ENCODE assay signal across 1 cellular context in the genomic region with DNA sequence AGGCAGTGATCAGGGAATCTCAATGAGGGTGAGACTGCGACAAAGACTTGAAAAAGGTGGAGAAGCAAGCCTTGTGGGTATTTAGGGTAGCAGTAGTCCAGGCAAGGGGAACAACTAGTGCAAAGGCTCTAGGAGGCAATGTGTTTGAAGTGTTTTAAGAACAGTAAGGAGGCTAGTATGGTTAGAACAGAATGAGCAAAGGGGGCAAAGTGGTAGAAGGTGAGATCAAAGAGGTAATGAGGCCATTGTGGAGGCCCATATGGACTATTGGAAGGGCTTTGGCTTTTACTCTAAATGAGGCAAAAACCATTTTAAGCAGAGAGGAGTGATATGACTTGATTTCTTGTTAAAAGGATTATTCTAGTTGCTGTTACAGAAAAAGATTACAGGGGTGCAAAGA.
TF ChIP-seq lines count a peak whose summit lies in the region.

No MANE protein-coding gene starts in this region.

TF ChIP-seq in HepG2, 621 proteins besides CTCF, POLR2A, EP300 and RAD21:
- TF ChIP-seq, protein P1, sequence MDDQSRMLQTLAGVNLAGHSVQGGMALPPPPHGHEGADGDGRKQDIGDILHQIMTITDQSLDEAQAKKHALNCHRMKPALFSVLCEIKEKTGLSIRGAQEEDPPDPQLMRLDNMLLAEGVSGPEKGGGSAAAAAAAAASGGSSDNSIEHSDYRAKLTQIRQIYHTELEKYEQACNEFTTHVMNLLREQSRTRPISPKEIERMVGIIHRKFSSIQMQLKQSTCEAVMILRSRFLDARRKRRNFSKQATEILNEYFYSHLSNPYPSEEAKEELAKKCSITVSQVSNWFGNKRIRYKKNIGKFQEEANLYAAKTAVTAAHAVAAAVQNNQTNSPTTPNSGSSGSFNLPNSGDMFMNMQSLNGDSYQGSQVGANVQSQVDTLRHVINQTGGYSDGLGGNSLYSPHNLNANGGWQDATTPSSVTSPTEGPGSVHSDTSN (CRISPR knock-in tag; IDR thresholded peaks at IDR 0.05; ENCODE audit: borderline replicate concordance): no peak
- TF ChIP-seq ZNF598 (CRISPR knock-in tag; IDR thresholded peaks at IDR 0.05; ENCODE audit: borderline replicate concordance) (no peak), RBM22 (optimal IDR thresholded peaks at IDR 0.05; ENCODE audit: low read length) (peak; percentile 75), KMT2A (CRISPR knock-in tag; IDR thresholded peaks at IDR 0.05) (no peak), ZZZ3 (CRISPR knock-in tag; IDR thresholded peaks at IDR 0.05; ENCODE audit: borderline replicate concordance) (no peak), HNRNPK (IDR thresholded peaks at IDR 0.05; ENCODE audit: low read depth, low read length, poor library complexity, severe bottlenecking) (no peak), SRSF9 (IDR thresholded peaks at IDR 0.05; ENCODE audit: borderline replicate concordance, insufficient read depth, low read depth, low read length, poor library complexity, severe bottlenecking) (no peak)
